1 cellular context compared by ENCODE assay signal in genomic region chr7:2813350-2814185, GRCh38.
TF ChIP-seq lines count a peak whose summit lies in the region.

No MANE protein-coding gene starts in this region.

TF ChIP-seq in A549, 52 proteins besides CTCF, POLR2A, EP300 and RAD21 (continued from another document):
- TF ChIP-seq USF2 (IDR thresholded peaks at IDR 0.05) (no peak), NPAS2 (CRISPR knock-in tag; IDR thresholded peaks at IDR 0.05; ENCODE audit: borderline replicate concordance) (no peak), GATA3 (IDR thresholded peaks at IDR 0.05; ENCODE audit: borderline replicate concordance) (no peak), CHD4 (IDR thresholded peaks at IDR 0.05; ENCODE audit: borderline replicate concordance) (no peak), ZSCAN20 (CRISPR knock-in tag; IDR thresholded peaks at IDR 0.05) (no peak), RNF2 (IDR thresholded peaks at IDR 0.05; ENCODE audit: borderline replicate concordance, low read depth) (no peak), EHF (CRISPR knock-in tag; IDR thresholded peaks at IDR 0.05) (no peak), JUNB (IDR thresholded peaks at IDR 0.05) (no peak), CBX8 (IDR thresholded peaks at IDR 0.05) (no peak), JUN (IDR thresholded peaks at IDR 0.05) (no peak)
